36 cellular contexts compared by ENCODE assay signal in the genomic region with DNA sequence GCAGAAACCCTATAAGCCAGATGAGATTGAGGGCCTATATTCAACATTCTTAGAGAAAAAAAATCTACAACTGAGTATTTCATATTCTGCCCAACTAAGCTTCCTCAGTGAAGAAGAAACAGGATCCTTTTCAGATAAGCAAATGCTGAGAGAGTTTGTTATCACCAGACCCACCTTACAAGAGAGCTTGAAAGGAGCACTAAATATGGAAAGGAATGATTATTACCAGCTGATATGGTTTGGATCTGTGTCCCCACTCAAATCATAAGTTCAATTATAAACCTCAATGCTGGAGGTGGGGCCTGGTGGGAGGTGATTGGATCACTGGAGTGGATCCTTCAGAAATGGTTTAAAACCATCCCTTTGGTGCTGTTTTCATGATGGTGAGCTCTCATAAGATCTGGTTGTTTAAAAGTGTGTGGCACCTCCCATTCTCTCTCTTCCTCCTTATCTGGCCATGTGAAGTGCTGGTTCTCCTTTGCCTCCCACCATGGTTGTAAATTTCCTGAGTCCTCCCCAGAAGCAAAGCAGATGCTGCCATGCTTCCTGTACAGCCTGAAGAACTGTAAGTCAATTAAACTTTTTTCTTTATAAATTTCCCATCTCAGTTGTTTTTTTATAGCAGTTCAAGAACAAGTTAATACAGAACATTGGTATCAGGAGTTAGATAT.
"Had no signal": no experiment of that assay in that cellular context is flagged by ENCODE, and none has a peak within 500 bp of the region (broad histone marks: within the 10 kb centered on the region; RNA-seq: fewer than 3 reads in every experiment).

No MANE protein-coding gene starts in this region.

- H3K27ac ChIP-seq: body of pancreas, epithelial cell of prostate, esophagus squamous epithelium, gastroesophageal sphincter, heart right ventricle, hepatocyte, VCaP had no signal

- H3K4me3 Mint-ChIP-seq: activated B cell treated with CpG ODN at 0.5 μM for 24 hours; activated CD8-positive, alpha-beta T cell treated with anti-CD3 and anti-CD28 coated beads for 36 hours; activated naive CD8-positive, alpha-beta T cell; activated T-cell treated with anti-CD3 and anti-CD28 coated beads, Interleukin-2, amount 50 U/mL, for 4 hours; activated T-helper 17 cell treated with anti-CD3 and anti-CD28 coated beads, Interleukin-2, amount 50 U/mL, for 72 hours; T-helper 17 cell; T-helper 2 cell treated with Interferon-gamma antibody and Interleukin-4, amounts not matched to agents 5 μg/mL and 100 μg/mL, for 36 hours had no signal

- H3K9me3 ChIP-seq: body of pancreas, esophagus squamous epithelium, gastroesophageal sphincter had no signal

- H3K4me2 ChIP-seq: hepatocyte had no signal

- H3K4me1 ChIP-seq: body of pancreas, esophagus squamous epithelium, gastroesophageal sphincter, heart right ventricle had no signal

- H3K36me3 ChIP-seq: esophagus squamous epithelium, gastroesophageal sphincter, heart right ventricle had no signal

- H2AFZ ChIP-seq: hepatocyte had no signal

- H3K27me3 ChIP-seq: body of pancreas, esophagus squamous epithelium, gastroesophageal sphincter, hepatocyte had no signal

- H3K79me2 ChIP-seq: hepatocyte had no signal

- H3K4me3 ChIP-seq: body of pancreas, esophagus squamous epithelium, gastroesophageal sphincter, heart right ventricle, hepatocyte had no signal

- DNase-seq: activated B cell treated with CpG ODN at 0.5 μM for 24 hours; activated CD4-positive, alpha-beta T cell treated with anti-CD3 and anti-CD28 coated beads for 48 hours; activated CD4-positive, alpha-beta T cell treated with anti-CD3 and anti-CD28 coated beads, Interleukin-2, amount 50 U/mL, for 1 hour; activated CD4-positive, alpha-beta T cell treated with anti-CD3 and anti-CD28 coated beads, Interleukin-2, amount 50 U/mL, for 48 hours; activated CD8-positive, alpha-beta memory T cell treated with anti-CD3 and anti-CD28 coated beads for 24 hours; activated CD8-positive, alpha-beta T cell treated with anti-CD3 and anti-CD28 coated beads for 36 hours; activated effector memory CD4-positive, alpha-beta T cell treated with Interleukin-2 at 50 U/mL for 16 hours; activated gamma-delta T cell treated with Interleukin-2 at 50 U/mL for 16 hours; activated naive CD4-positive, alpha-beta T cell treated with anti-CD3 and anti-CD28 coated beads, Interleukin-2, amount 50 U/mL, for 16 hours; activated naive CD4-positive, alpha-beta T cell treated with Interleukin-2 at 50 U/mL for 16 hours; activated T-cell treated with anti-CD3 and anti-CD28 coated beads, Interleukin-2, amount 50 U/mL, for 4 hours; amniotic stem cell; anterior cingulate cortex; body of pancreas; caudate nucleus; cortex of kidney; dermis blood vessel endothelial cell; effector CD4-positive, alpha-beta T cell; esophagus squamous epithelium; foreskin melanocyte; heart right ventricle; T-helper 1 cell; T-helper 17 cell; T1000 had no signal

- ATAC-seq: activated CD4-positive, CD25-positive, alpha-beta regulatory T cell treated with anti-CD3 and anti-CD28 coated beads, Interleukin-2, amount 50 U/mL, for 24 hours; activated CD8-positive, alpha-beta T cell treated with anti-CD3 and anti-CD28 coated beads for 36 hours; activated T-cell treated with anti-CD3 and anti-CD28 coated beads, Interleukin-2, amount 50 U/mL, for 4 hours; activated T-helper 17 cell treated with anti-CD3 and anti-CD28 coated beads, Interleukin-2, amount 50 U/mL, for 72 hours; body of pancreas; gastroesophageal sphincter; heart right ventricle; T-helper 17 cell had no signal

- H3K27me3 Mint-ChIP-seq: activated B cell treated with CpG ODN at 0.5 μM for 24 hours; activated CD8-positive, alpha-beta T cell treated with anti-CD3 and anti-CD28 coated beads for 36 hours; activated naive CD8-positive, alpha-beta T cell; activated T-helper 17 cell treated with anti-CD3 and anti-CD28 coated beads, Interleukin-2, amount 50 U/mL, for 72 hours; T-helper 17 cell had no signal

- H3K27ac Mint-ChIP-seq: activated B cell treated with CpG ODN at 0.5 μM for 24 hours; activated CD8-positive, alpha-beta T cell treated with anti-CD3 and anti-CD28 coated beads for 36 hours; activated naive CD8-positive, alpha-beta T cell; activated T-helper 17 cell treated with anti-CD3 and anti-CD28 coated beads, Interleukin-2, amount 50 U/mL, for 72 hours; T-helper 17 cell; T-helper 2 cell treated with Interferon-gamma antibody and Interleukin-4, amounts not matched to agents 5 μg/mL and 100 μg/mL, for 36 hours had no signal

- FAIRE-seq: colon, endometrium, endothelial cell of umbilical vein, TTC549 had no signal

- H3K4me1 Mint-ChIP-seq: activated B cell treated with CpG ODN at 0.5 μM for 24 hours; activated T-helper 17 cell treated with anti-CD3 and anti-CD28 coated beads, Interleukin-2, amount 50 U/mL, for 72 hours had no signal
